In genomic region chr6:140711019-140711613, GRCh38 we compare ENCODE assay signal across 13 cellular contexts.
DNase-seq lines count a peak whose midpoint lies in the region; ATAC-seq, FAIRE-seq and TF ChIP-seq lines count a peak whose summit lies in the region.
"Had no signal": no experiment of that assay in that cellular context is flagged by ENCODE, and none has a peak within 500 bp of the region (broad histone marks: within the 10 kb centered on the region; RNA-seq: fewer than 3 reads in every experiment).

No MANE protein-coding gene starts in this region.

- H3K4me1 Mint-ChIP-seq in activated B cell treated with CpG ODN at 0.5 μM for 24 hours = peaks cover 11% of the 10 kb centered on the region
- H3K4me1 Mint-ChIP-seq: endodermal cell, nephron progenitor cell had no signal

- intact Hi-C loops in activated B cell treated with CpG ODN at 0.5 μM for 24 hours (cut with micrococcal nuclease) (no loop called here), kidney (cut with DNase I) (no loop called here)

- peaks cover 2% of the 10 kb centered on the region for H3K27me3 Mint-ChIP-seq in activated B cell treated with CpG ODN at 0.5 μM for 24 hours
- H3K27me3 Mint-ChIP-seq: activated T-cell treated with anti-CD3 and anti-CD28 coated beads, Interleukin-2, amount 50 U/mL, for 24 hours had no signal

- H3K36me3 Mint-ChIP-seq in activated B cell treated with CpG ODN at 0.5 μM for 24 hours (ENCODE audit: low read depth) = no peaks in the 10 kb centered on the region

- FAIRE-seq in kidney (lab: Jason Lieb, UNC) = no peak

- CTCF ChIA-PET in activated B cell treated with CpG ODN at 0.5 μM for 24 hours (lab: Charles Lee) = no interaction called here

- H3K4me3 ChIP-seq in kidney (ENCODE audit: low read length in 2 of 2) = no peak overlapping the region
- H3K4me3 ChIP-seq: left lung had no signal

- POLR2A ChIA-PET in activated B cell treated with CpG ODN at 0.5 μM for 24 hours (lab: Charles Lee) = no interaction called here

- H3K36me3 ChIP-seq in kidney (ENCODE audit: control insufficient read depth in 1 of 2, insufficient read depth in 2 of 2, low read length in 2 of 2) = no peaks in the 10 kb centered on the region
- H3K36me3 ChIP-seq: left lung had no signal

- ATAC-seq in GM18511 (IDR thresholded peaks at IDR 0.05; ENCODE audit: unreplicated experiment) = peak; percentile 84
- ATAC-seq in GM19395 (IDR thresholded peaks at IDR 0.05; ENCODE audit: unreplicated experiment) = peak; percentile 76
- ATAC-seq in HG03520 (IDR thresholded peaks at IDR 0.05; ENCODE audit: unreplicated experiment) = peak; percentile 77
- peak; percentile 54 for ATAC-seq in activated B cell treated with CpG ODN at 0.5 μM for 24 hours (ENCODE audit: low read depth)
- ATAC-seq: left lung had no signal

- H3K9ac ChIP-seq in kidney (ENCODE audit: low read length in 2 of 2) = no peak overlapping the region

- no peak overlapping the region for H3K27ac ChIP-seq in kidney (ENCODE audit: low read depth in 2 of 2, low read length in 2 of 2)
- H3K27ac ChIP-seq: left lung, RWPE1 had no signal

- TF ChIP-seq CTCF in activated B cell treated with CpG ODN at 0.5 μM for 24 hours (IDR thresholded peaks at IDR 0.05) = no peak
- TF ChIP-seq CTCF in kidney (IDR thresholded peaks at IDR 0.05; ENCODE audit: borderline replicate concordance, extremely low read depth, insufficient read depth) = no peak

- H3K4me1 ChIP-seq in kidney (ENCODE audit: control insufficient read depth in 1 of 2, insufficient read depth in 1 of 2, low read depth in 1 of 2, low read length in 2 of 2) = no peaks in the 10 kb centered on the region
- H3K4me1 ChIP-seq: left lung had no signal

- no peak for DNase-seq in activated B cell treated with CpG ODN at 0.5 μM for 24 hours
- no peak for DNase-seq in DMS79 (lab: John Stamatoyannopoulos, UW)
- DNase-seq in cortex of kidney (lab: John Stamatoyannopoulos, UW) = no peak
- no peak for DNase-seq in kidney
- DNase-seq: activated T-cell treated with anti-CD3 and anti-CD28 coated beads, Interleukin-2, amount 50 U/mL, for 24 hours; endodermal cell; left lung; NCI-H2081; nephron progenitor cell had no signal

- no peak overlapping the region for H3K27ac Mint-ChIP-seq in activated B cell treated with CpG ODN at 0.5 μM for 24 hours
- H3K27ac Mint-ChIP-seq: activated T-cell treated with anti-CD3 and anti-CD28 coated beads, Interleukin-2, amount 50 U/mL, for 24 hours; endodermal cell; nephron progenitor cell had no signal

- H3K9me3 Mint-ChIP-seq in activated B cell treated with CpG ODN at 0.5 μM for 24 hours = peaks cover 2% of the 10 kb centered on the region
- H3K9me3 Mint-ChIP-seq: activated T-cell treated with anti-CD3 and anti-CD28 coated beads, Interleukin-2, amount 50 U/mL, for 24 hours; nephron progenitor cell had no signal

- no peaks in the 10 kb centered on the region for H3K9me3 ChIP-seq in kidney (ENCODE audit: control insufficient read depth in 1 of 2, low read length in 2 of 2)

- H3K4me3 Mint-ChIP-seq in activated B cell treated with CpG ODN at 0.5 μM for 24 hours = no peak overlapping the region
- H3K4me3 Mint-ChIP-seq: activated T-cell treated with anti-CD3 and anti-CD28 coated beads, Interleukin-2, amount 50 U/mL, for 24 hours; endodermal cell; nephron progenitor cell had no signal
